In the genomic region with DNA sequence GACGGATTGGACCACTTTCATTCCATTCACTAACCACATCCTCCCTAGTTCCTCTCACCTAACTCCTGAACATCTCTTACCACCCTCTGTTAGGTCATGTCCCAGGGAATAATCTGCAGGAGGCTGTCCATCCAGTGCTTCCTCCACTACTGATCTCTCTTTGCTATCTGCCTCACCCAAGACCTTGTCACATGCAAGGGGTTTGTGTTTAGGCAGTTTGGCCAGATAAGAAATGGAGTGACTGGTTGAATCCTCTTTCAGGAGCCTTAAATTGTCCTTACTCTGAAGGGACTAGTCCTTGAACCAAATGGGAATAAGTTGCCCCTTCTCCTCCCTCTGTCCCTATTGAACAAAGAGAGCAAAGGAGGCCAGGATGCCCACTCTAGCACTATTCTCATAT, we compare ENCODE assay signal across 1 cellular context.
A peak's percentile ranks its signal among the peaks of the same experiment; 100 is the strongest.
TF ChIP-seq lines count a peak whose summit lies in the region.

No MANE protein-coding gene starts in this region.

TF ChIP-seq in K562, 482 proteins besides CTCF, POLR2A, EP300 and RAD21 (continued from another document):
- peak; percentile 74 for TF ChIP-seq ARID1B (IDR thresholded peaks at IDR 0.05)
- peak; percentile 94 for TF ChIP-seq CTBP1 (IDR thresholded peaks at IDR 0.05; ENCODE audit: borderline replicate concordance)
- TF ChIP-seq, protein P1, sequence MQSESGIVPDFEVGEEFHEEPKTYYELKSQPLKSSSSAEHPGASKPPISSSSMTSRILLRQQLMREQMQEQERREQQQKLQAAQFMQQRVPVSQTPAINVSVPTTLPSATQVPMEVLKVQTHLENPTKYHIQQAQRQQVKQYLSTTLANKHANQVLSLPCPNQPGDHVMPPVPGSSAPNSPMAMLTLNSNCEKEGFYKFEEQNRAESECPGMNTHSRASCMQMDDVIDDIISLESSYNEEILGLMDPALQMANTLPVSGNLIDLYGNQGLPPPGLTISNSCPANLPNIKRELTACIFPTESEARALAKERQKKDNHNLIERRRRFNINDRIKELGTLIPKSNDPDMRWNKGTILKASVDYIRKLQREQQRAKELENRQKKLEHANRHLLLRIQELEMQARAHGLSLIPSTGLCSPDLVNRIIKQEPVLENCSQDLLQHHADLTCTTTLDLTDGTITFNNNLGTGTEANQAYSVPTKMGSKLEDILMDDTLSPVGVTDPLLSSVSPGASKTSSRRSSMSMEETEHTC (IDR thresholded peaks at IDR 0.05), result peak; percentile 72
- TF ChIP-seq SMARCA4 (IDR thresholded peaks at IDR 0.05), result peak; percentile 47; the same call in 1 of the 2 replicates
- peak; percentile 52; the same call in 1 of the 2 replicates for TF ChIP-seq MTA2 (IDR thresholded peaks at IDR 0.05; ENCODE audit: low read depth)
- peak; percentile 89 for TF ChIP-seq CBFA2T3 (IDR thresholded peaks at IDR 0.05)
- TF ChIP-seq CBFA2T2 (conservative IDR thresholded peaks at IDR 0.05), result peak; percentile 83
- TF ChIP-seq ZNF644 (tag; IDR thresholded peaks at IDR 0.05; ENCODE audit: low read depth), result 0 out of 2 replicates have a peak, but pooled peaks have one; percentile 44
- peak; percentile 61 for TF ChIP-seq PKNOX1 (IDR thresholded peaks at IDR 0.05)
- TF ChIP-seq, protein P2, sequence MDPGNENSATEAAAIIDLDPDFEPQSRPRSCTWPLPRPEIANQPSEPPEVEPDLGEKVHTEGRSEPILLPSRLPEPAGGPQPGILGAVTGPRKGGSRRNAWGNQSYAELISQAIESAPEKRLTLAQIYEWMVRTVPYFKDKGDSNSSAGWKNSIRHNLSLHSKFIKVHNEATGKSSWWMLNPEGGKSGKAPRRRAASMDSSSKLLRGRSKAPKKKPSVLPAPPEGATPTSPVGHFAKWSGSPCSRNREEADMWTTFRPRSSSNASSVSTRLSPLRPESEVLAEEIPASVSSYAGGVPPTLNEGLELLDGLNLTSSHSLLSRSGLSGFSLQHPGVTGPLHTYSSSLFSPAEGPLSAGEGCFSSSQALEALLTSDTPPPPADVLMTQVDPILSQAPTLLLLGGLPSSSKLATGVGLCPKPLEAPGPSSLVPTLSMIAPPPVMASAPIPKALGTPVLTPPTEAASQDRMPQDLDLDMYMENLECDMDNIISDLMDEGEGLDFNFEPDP (CRISPR knock-in tag; IDR thresholded peaks at IDR 0.05), result no peak
- TF ChIP-seq HDAC1 (IDR thresholded peaks at IDR 0.05), result no peak
- TF ChIP-seq NR2C1 (IDR thresholded peaks at IDR 0.05), result no peak
- TF ChIP-seq NR2C1 (tag; IDR thresholded peaks at IDR 0.05), result peak; percentile 66
- 0 out of 4 replicates have a peak, but pooled peaks of 1 of the 2 experiments have one; percentile 12 for TF ChIP-seq TBL1XR1 (IDR thresholded peaks at IDR 0.05; ENCODE audit: low read length in 2 of 2)
- TF ChIP-seq JUND (IDR thresholded peaks at IDR 0.05; ENCODE audit: borderline replicate concordance, low read depth, low read length), result no peak
- peak; percentile 17; the same call in 1 of the 3 replicates for TF ChIP-seq JUND (tag; IDR thresholded peaks at IDR 0.05; ENCODE audit: borderline replicate concordance, low read depth, low read length)
- peak; percentile 80; the same call in 1 of the 2 replicates for TF ChIP-seq BHLHE40 (IDR thresholded peaks at IDR 0.05; ENCODE audit: low read length)
- peak; percentile 50; the same call in 1 of the 2 replicates for TF ChIP-seq HDAC2 (IDR thresholded peaks at IDR 0.05)
- TF ChIP-seq RBFOX2 (IDR thresholded peaks at IDR 0.05; ENCODE audit: low read depth, low read length), result no peak
- no peak for TF ChIP-seq HNRNPL (IDR thresholded peaks at IDR 0.05; ENCODE audit: low read depth, low read length)
- TF ChIP-seq CXXC5 (CRISPR knock-in tag; IDR thresholded peaks at IDR 0.05), result peak; percentile 66
- peak in 1 of 2 experiments; percentile 23 for TF ChIP-seq AFF1 (IDR thresholded peaks at IDR 0.05; ENCODE audit: low read depth in 1 of 2, partially characterized antibody in 2 of 2)
- TF ChIP-seq MEIS2 (IDR thresholded peaks at IDR 0.05; ENCODE audit: partially characterized antibody), result peak; percentile 43
- no peak for TF ChIP-seq TAF9B (IDR thresholded peaks at IDR 0.05; ENCODE audit: partially characterized antibody)
- TF ChIP-seq, protein P3, sequence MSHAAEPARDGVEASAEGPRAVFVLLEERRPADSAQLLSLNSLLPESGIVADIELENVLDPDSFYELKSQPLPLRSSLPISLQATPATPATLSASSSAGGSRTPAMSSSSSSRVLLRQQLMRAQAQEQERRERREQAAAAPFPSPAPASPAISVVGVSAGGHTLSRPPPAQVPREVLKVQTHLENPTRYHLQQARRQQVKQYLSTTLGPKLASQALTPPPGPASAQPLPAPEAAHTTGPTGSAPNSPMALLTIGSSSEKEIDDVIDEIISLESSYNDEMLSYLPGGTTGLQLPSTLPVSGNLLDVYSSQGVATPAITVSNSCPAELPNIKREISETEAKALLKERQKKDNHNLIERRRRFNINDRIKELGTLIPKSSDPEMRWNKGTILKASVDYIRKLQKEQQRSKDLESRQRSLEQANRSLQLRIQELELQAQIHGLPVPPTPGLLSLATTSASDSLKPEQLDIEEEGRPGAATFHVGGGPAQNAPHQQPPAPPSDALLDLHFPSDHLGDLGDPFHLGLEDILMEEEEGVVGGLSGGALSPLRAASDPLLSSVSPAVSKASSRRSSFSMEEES (CRISPR knock-in tag; IDR thresholded peaks at IDR 0.05), result peak; percentile 26; the same call in 1 of the 2 replicates
- 0 out of 2 replicates have a peak, but pooled peaks have one; percentile 26 for TF ChIP-seq ETV1 (tag; conservative IDR thresholded peaks at IDR 0.05; ENCODE audit: low read depth)
- no peak for TF ChIP-seq CC2D1A (IDR thresholded peaks at IDR 0.05)
- no peak for TF ChIP-seq COPS2 (conservative IDR thresholded peaks at IDR 0.05)
- peak; percentile 49; the same call in 1 of the 2 replicates for TF ChIP-seq ESRRA (IDR thresholded peaks at IDR 0.05; ENCODE audit: borderline replicate concordance, low read depth)
- TF ChIP-seq RCOR1 (IDR thresholded peaks at IDR 0.05; ENCODE audit: borderline replicate concordance in 1 of 2, low read depth in 2 of 2, low read length in 2 of 2), result peak in 1 of 2 experiments; percentile 84; a peak in 1 of 4 replicates
- TF ChIP-seq MECOM (CRISPR knock-in tag; IDR thresholded peaks at IDR 0.05), result peak; percentile 67
- TF ChIP-seq, protein P4, sequence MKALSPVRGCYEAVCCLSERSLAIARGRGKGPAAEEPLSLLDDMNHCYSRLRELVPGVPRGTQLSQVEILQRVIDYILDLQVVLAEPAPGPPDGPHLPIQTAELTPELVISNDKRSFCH (CRISPR knock-in tag; IDR thresholded peaks at IDR 0.05), result no peak
- TF ChIP-seq, protein P4 (tag; IDR thresholded peaks at IDR 0.05), result peak; percentile 57; the same call in 1 of the 2 replicates
- TF ChIP-seq ZNF717 (CRISPR knock-in tag; IDR thresholded peaks at IDR 0.05), result no peak
- peak; percentile 30; the same call in 1 of the 2 replicates for TF ChIP-seq GABPB1 (CRISPR knock-in tag; IDR thresholded peaks at IDR 0.05)
- no peak for TF ChIP-seq POLR2AphosphoS2 (IDR thresholded peaks at IDR 0.05; ENCODE audit: low read length)
- TF ChIP-seq RFX1 (IDR thresholded peaks at IDR 0.05), result no peak
- peak; percentile 42; the same call in 1 of the 2 replicates for TF ChIP-seq DPF2 (IDR thresholded peaks at IDR 0.05)
- TF ChIP-seq TRIM24 (IDR thresholded peaks at IDR 0.05), result peak; percentile 60 to 79; a peak in 3 of 4 replicates
- TF ChIP-seq ETV5 (CRISPR knock-in tag; IDR thresholded peaks at IDR 0.05; ENCODE audit: low read depth), result peak; percentile 40; the same call in 1 of the 2 replicates
- TF ChIP-seq KDM1A (IDR thresholded peaks at IDR 0.05), result peak; percentile 21 to 37; a peak in 2 of 4 replicates
- peak; percentile 64 for TF ChIP-seq SMAD4 (CRISPR knock-in tag; conservative IDR thresholded peaks at IDR 0.05)
- TF ChIP-seq BDP1 (IDR thresholded peaks at IDR 0.05; ENCODE audit: insufficient read depth, insufficient read length), result no peak
- TF ChIP-seq ELF2 (CRISPR knock-in tag; IDR thresholded peaks at IDR 0.05), result no peak
- TF ChIP-seq MEF2D (tag; conservative IDR thresholded peaks at IDR 0.05; ENCODE audit: low read depth), result peak; percentile 48
- TF ChIP-seq, protein P5, sequence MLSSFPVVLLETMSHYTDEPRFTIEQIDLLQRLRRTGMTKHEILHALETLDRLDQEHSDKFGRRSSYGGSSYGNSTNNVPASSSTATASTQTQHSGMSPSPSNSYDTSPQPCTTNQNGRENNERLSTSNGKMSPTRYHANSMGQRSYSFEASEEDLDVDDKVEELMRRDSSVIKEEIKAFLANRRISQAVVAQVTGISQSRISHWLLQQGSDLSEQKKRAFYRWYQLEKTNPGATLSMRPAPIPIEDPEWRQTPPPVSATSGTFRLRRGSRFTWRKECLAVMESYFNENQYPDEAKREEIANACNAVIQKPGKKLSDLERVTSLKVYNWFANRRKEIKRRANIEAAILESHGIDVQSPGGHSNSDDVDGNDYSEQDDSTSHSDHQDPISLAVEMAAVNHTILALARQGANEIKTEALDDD (IDR thresholded peaks at IDR 0.05), result peak; percentile 97
- TF ChIP-seq ATF7 (IDR thresholded peaks at IDR 0.05), result peak; percentile 27; the same call in 1 of the 2 replicates
- TF ChIP-seq FOSL1 (tag; conservative IDR thresholded peaks at IDR 0.05), result peak; percentile 63
- TF ChIP-seq KLF13 (tag; IDR thresholded peaks at IDR 0.05; ENCODE audit: borderline replicate concordance, low read depth), result no peak
- no peak for TF ChIP-seq SRSF3 (IDR thresholded peaks at IDR 0.05; ENCODE audit: insufficient read depth, low read length)
